ENCODE assay signal across 11 cellular contexts in genomic region chr11:102437727-102438126, GRCh38.
"Had no signal": no experiment of that assay in that cellular context is flagged by ENCODE, and none has a peak within 500 bp of the region (broad histone marks: within the 10 kb centered on the region; RNA-seq: fewer than 3 reads in every experiment).

No MANE protein-coding gene starts in this region.

- ATAC-seq: activated CD4-positive, CD25-positive, alpha-beta regulatory T cell treated with anti-CD3 and anti-CD28 coated beads, Interleukin-2, amount 50 U/mL, for 24 hours; activated naive CD4-positive, alpha-beta T cell treated with anti-CD3 and anti-CD28 coated beads, Interleukin-2, amount 50 U/mL, for 72 hours; right cardiac atrium; stimulated activated naive B cell treated with anti-CD40 and anti-IgM and Interleukin-4, amounts not matched to agents 10 μg/mL and 1 μg/mL and 100 μg/mL, for 72 hours had no signal

- H3K27me3 Mint-ChIP-seq: stimulated activated naive B cell treated with anti-CD40 and anti-IgM and Interleukin-4, amounts not matched to agents 10 μg/mL and 1 μg/mL and 100 μg/mL, for 72 hours had no signal

- DNase-seq: activated CD8-positive, alpha-beta memory T cell treated with anti-CD3 and anti-CD28 coated beads, Interleukin-2, amount 50 U/mL, for 4 hours; cerebellar nuclear complex; hippocampal formation; right cardiac atrium; spleen; stimulated activated CD4-positive, alpha-beta T cell treated with anti-CD3 and anti-CD28 coated beads, Interleukin-2, amount 100 ng/mL, for 24 hours; stimulated activated naive B cell treated with anti-CD40 and anti-IgM and Interleukin-4, amounts not matched to agents 10 μg/mL and 1 μg/mL and 100 μg/mL, for 72 hours; substantia nigra; trophoblast cell had no signal

- H3K27me3 ChIP-seq: spleen had no signal

- H3K4me3 ChIP-seq: spleen had no signal

- H3K4me3 Mint-ChIP-seq: stimulated activated naive B cell treated with anti-CD40 and anti-IgM and Interleukin-4, amounts not matched to agents 10 μg/mL and 1 μg/mL and 100 μg/mL, for 72 hours had no signal
